In genomic region chr20:5234978-5235377, GRCh38 we compare ENCODE assay signal across 8 cellular contexts.
"Had no signal": no experiment of that assay in that cellular context is flagged by ENCODE, and none has a peak within 500 bp of the region (broad histone marks: within the 10 kb centered on the region; RNA-seq: fewer than 3 reads in every experiment).

No MANE protein-coding gene starts in this region.

- H3K36me3 ChIP-seq: HAP-1 had no signal

- H3K4me1 ChIP-seq: HAP-1 had no signal

- H3K4me3 Mint-ChIP-seq: HFFc6 had no signal

- H3K9me3 ChIP-seq: HAP-1 had no signal

- H3K9ac ChIP-seq: GM23248 had no signal

- H3K27ac Mint-ChIP-seq: HFFc6 had no signal

- ATAC-seq: HCT116 had no signal

- H3K4me3 ChIP-seq: GM23248, HAP-1 had no signal

- H3K9me3 Mint-ChIP-seq: HFFc6 had no signal

- DNase-seq: GM23248, GOT3, H7, HFFc6, IMR-90 had no signal

- H2AFZ ChIP-seq: GM23248 had no signal

- H3K27ac ChIP-seq: GM23248, HL-60 had no signal
